ENCODE assay signal across 13 cellular contexts in the genomic region with DNA sequence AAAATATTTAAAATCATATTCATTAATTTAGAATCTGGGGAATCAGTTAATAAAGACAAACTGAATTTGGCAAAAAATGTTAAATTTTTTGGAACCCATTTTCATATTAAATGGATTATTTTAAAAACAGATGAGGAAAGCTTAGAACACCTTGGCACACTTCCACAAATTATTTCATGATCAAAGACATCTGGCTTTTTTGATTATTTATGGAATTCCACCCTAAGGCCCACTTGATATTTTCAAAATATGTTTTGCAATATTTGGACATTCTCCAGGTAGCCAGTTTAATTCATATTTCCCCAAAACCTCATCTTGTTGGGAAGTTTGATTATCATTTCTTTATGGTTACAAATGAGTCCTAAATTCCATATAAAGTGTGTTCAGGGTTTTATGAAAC.
DNase-seq lines count a peak whose midpoint lies in the region; TF ChIP-seq lines count a peak whose summit lies in the region.
"Had no signal": no experiment of that assay in that cellular context is flagged by ENCODE, and none has a peak within 500 bp of the region (broad histone marks: within the 10 kb centered on the region; RNA-seq: fewer than 3 reads in every experiment).

No MANE protein-coding gene starts in this region.

- no peaks in the 10 kb centered on the region for H3K36me3 ChIP-seq in SK-N-SH (replicated peaks in 1 of 2; ENCODE audit: control insufficient read depth in 1 of 2, insufficient read depth in 2 of 2, low read length in 1 of 2)
- no peaks in the 10 kb centered on the region for H3K36me3 ChIP-seq in GM23248 (ENCODE audit: low read depth)
- H3K36me3 ChIP-seq: BE2C had no signal

- in situ Hi-C loops in GM23248 (cut with MboI), result no loop called here

- TF ChIP-seq EP300 in SK-N-SH (IDR thresholded peaks at IDR 0.05; ENCODE audit: borderline replicate concordance in 1 of 2, low read depth in 1 of 2, low read length in 1 of 2), result 0 out of 4 replicates have a peak, but pooled peaks of 1 of the 2 experiments have one; percentile 38

- H3K27ac ChIP-seq in SK-N-SH (ENCODE audit: low read depth in 2 of 2, low read length in 1 of 2) (peak overlapping the region in 1 of 2 experiments; percentile 47; a peak in 1 of 4 replicates), GM23248 (no peak overlapping the region)
- H3K27ac ChIP-seq: A549, C4-2B had no signal

- H3K9ac ChIP-seq in SK-N-SH, result no peak overlapping the region
- H3K9ac ChIP-seq in GM23248, result no peak overlapping the region

- peaks cover 17 to 20% of the 10 kb centered on the region in 2 experiments; a peak in 3 of 4 replicates for H3K4me1 ChIP-seq in SK-N-SH (ENCODE audit: control insufficient read depth in 1 of 2, insufficient read depth in 2 of 2, low read depth in 1 of 2, low read length in 1 of 2)
- peaks cover 27% of the 10 kb centered on the region for H3K4me1 ChIP-seq in GM23248 (ENCODE audit: insufficient read depth)
- H3K4me1 ChIP-seq: BE2C had no signal

- POLR2A ChIA-PET in SK-N-SH (lab: Yijun Ruan, JAX), result no interaction called here

- CTCF ChIA-PET in SK-N-SH (lab: Yijun Ruan, JAX), result interaction anchor here (1.3 kb wide), 1 partner anchor 57 kb away, joined by 4 read pairs; no protein-coding TSS in a partner anchor

- H2AFZ ChIP-seq in SK-N-SH (ENCODE audit: low read depth), result no peak overlapping the region
- no peak overlapping the region for H2AFZ ChIP-seq in GM23248

- H3K4me3 ChIP-seq in SK-N-SH (ENCODE audit: low read depth in 2 of 2, low read length in 1 of 2) (no peak overlapping the region), fibroblast of the aortic adventitia (ENCODE audit: low read depth, low read length) (no peak overlapping the region), GM23248 (no peak overlapping the region)
- H3K4me3 ChIP-seq: A549 had no signal

- peak; percentile 10 for DNase-seq in HCEC 1CT
- no peak for DNase-seq in SK-N-SH
- DNase-seq in dedifferentiated amniotic fluid mesenchymal stem cell (ENCODE audit: extremely low spot score), result peak; percentile 31
- DNase-seq in fibroblast of the aortic adventitia (ENCODE audit: low read depth), result peak; percentile 53
- no peak for DNase-seq in EL
- DNase-seq in GM23248, result no peak
- no peak for DNase-seq in foreskin melanocyte
- DNase-seq: BE2C; CD4-positive, alpha-beta memory T cell; DMS79; IMR-90 had no signal

- H3K27me3 ChIP-seq in SK-N-SH (ENCODE audit: insufficient read depth) (no peaks in the 10 kb centered on the region), GM23248 (replicated peaks; ENCODE audit: insufficient read depth) (no peaks in the 10 kb centered on the region)
- H3K27me3 ChIP-seq: BE2C had no signal

- no peaks in the 10 kb centered on the region for H3K9me2 ChIP-seq in SK-N-SH
- no peaks in the 10 kb centered on the region for H3K9me2 ChIP-seq in GM23248 (ENCODE audit: insufficient read depth)

- no peaks in the 10 kb centered on the region; the same call in 1 of the 2 replicates for H3K9me3 ChIP-seq in SK-N-SH
- H3K9me3 ChIP-seq in GM23248 (ENCODE audit: low read depth), result no peaks in the 10 kb centered on the region

- H3K4me2 ChIP-seq in SK-N-SH (no peak overlapping the region), GM23248 (ENCODE audit: unreplicated experiment) (no peak overlapping the region)
- H3K4me2 ChIP-seq: A549 had no signal

- H3K79me2 ChIP-seq in SK-N-SH (ENCODE audit: insufficient read depth) (0 out of 2 replicates have a peak, but pooled peaks cover 3% of the 10 kb centered on the region), GM23248 (ENCODE audit: insufficient read depth) (no peaks in the 10 kb centered on the region)

- H4K20me1 ChIP-seq in SK-N-SH (ENCODE audit: insufficient read depth) (no peaks in the 10 kb centered on the region), GM23248 (ENCODE audit: insufficient read depth) (no peaks in the 10 kb centered on the region)

- TF ChIP-seq CTCF in SK-N-SH (IDR thresholded peaks at IDR 0.05) (no peak), fibroblast of the aortic adventitia (IDR thresholded peaks at IDR 0.05; ENCODE audit: insufficient read depth, low read length) (no peak)

- H3F3A ChIP-seq in SK-N-SH (replicated peaks; ENCODE audit: insufficient read depth) (peaks cover 11% of the 10 kb centered on the region), GM23248 (ENCODE audit: insufficient read depth) (peaks cover 13% of the 10 kb centered on the region; the same call in 1 of the 2 replicates)

- TF ChIP-seq RAD21 in SK-N-SH (IDR thresholded peaks at IDR 0.05; ENCODE audit: low read length), result no peak

TF ChIP-seq in SK-N-SH, 30 proteins besides CTCF, POLR2A, EP300 and RAD21 (continues in another document):
- TF ChIP-seq SMC3 (IDR thresholded peaks at IDR 0.05; ENCODE audit: low read depth, low read length), result no peak
- no peak for TF ChIP-seq GABPA (IDR thresholded peaks at IDR 0.05; ENCODE audit: low read depth)
- TF ChIP-seq NFIC (IDR thresholded peaks at IDR 0.05; ENCODE audit: borderline replicate concordance), result peak; percentile 22; the same call in 1 of the 2 replicates
- TF ChIP-seq, protein P1, sequence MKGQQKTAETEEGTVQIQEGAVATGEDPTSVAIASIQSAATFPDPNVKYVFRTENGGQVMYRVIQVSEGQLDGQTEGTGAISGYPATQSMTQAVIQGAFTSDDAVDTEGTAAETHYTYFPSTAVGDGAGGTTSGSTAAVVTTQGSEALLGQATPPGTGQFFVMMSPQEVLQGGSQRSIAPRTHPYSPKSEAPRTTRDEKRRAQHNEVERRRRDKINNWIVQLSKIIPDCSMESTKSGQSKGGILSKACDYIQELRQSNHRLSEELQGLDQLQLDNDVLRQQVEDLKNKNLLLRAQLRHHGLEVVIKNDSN (IDR thresholded peaks at IDR 0.05; ENCODE audit: borderline replicate concordance, low read depth), result no peak
- TF ChIP-seq RCOR1 (IDR thresholded peaks at IDR 0.05; ENCODE audit: low read length), result no peak
- no peak for TF ChIP-seq NRF1 (IDR thresholded peaks at IDR 0.05; ENCODE audit: low read depth, low read length)
- no peak for TF ChIP-seq GATA2 (CRISPR knock-in tag; IDR thresholded peaks at IDR 0.05)
- TF ChIP-seq FOXJ3 (CRISPR knock-in tag; IDR thresholded peaks at IDR 0.05), result no peak
- TF ChIP-seq, protein P2, sequence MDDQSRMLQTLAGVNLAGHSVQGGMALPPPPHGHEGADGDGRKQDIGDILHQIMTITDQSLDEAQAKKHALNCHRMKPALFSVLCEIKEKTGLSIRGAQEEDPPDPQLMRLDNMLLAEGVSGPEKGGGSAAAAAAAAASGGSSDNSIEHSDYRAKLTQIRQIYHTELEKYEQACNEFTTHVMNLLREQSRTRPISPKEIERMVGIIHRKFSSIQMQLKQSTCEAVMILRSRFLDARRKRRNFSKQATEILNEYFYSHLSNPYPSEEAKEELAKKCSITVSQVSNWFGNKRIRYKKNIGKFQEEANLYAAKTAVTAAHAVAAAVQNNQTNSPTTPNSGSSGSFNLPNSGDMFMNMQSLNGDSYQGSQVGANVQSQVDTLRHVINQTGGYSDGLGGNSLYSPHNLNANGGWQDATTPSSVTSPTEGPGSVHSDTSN (IDR thresholded peaks at IDR 0.05), result 0 out of 2 replicates have a peak, but pooled peaks have one; percentile 6
- no peak for TF ChIP-seq TEAD4 (IDR thresholded peaks at IDR 0.05; ENCODE audit: borderline replicate concordance, insufficient read depth)
- TF ChIP-seq, protein P3, sequence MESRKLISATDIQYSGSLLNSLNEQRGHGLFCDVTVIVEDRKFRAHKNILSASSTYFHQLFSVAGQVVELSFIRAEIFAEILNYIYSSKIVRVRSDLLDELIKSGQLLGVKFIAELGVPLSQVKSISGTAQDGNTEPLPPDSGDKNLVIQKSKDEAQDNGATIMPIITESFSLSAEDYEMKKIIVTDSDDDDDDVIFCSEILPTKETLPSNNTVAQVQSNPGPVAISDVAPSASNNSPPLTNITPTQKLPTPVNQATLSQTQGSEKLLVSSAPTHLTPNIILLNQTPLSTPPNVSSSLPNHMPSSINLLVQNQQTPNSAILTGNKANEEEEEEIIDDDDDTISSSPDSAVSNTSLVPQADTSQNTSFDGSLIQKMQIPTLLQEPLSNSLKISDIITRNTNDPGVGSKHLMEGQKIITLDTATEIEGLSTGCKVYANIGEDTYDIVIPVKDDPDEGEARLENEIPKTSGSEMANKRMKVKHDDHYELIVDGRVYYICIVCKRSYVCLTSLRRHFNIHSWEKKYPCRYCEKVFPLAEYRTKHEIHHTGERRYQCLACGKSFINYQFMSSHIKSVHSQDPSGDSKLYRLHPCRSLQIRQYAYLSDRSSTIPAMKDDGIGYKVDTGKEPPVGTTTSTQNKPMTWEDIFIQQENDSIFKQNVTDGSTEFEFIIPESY (IDR thresholded peaks at IDR 0.05; ENCODE audit: borderline replicate concordance, low read depth), result no peak
- TF ChIP-seq FOSL2 (IDR thresholded peaks at IDR 0.05; ENCODE audit: borderline replicate concordance, low read depth), result no peak
- no peak for TF ChIP-seq FOXM1 (IDR thresholded peaks at IDR 0.05; ENCODE audit: low read depth)
- no peak for TF ChIP-seq YY1 (IDR thresholded peaks at IDR 0.05; ENCODE audit: low read depth)
- TF ChIP-seq MXI1 (IDR thresholded peaks at IDR 0.05; ENCODE audit: low read depth, low read length), result no peak
- TF ChIP-seq ELF1 (IDR thresholded peaks at IDR 0.05), result no peak
- TF ChIP-seq, protein P4, sequence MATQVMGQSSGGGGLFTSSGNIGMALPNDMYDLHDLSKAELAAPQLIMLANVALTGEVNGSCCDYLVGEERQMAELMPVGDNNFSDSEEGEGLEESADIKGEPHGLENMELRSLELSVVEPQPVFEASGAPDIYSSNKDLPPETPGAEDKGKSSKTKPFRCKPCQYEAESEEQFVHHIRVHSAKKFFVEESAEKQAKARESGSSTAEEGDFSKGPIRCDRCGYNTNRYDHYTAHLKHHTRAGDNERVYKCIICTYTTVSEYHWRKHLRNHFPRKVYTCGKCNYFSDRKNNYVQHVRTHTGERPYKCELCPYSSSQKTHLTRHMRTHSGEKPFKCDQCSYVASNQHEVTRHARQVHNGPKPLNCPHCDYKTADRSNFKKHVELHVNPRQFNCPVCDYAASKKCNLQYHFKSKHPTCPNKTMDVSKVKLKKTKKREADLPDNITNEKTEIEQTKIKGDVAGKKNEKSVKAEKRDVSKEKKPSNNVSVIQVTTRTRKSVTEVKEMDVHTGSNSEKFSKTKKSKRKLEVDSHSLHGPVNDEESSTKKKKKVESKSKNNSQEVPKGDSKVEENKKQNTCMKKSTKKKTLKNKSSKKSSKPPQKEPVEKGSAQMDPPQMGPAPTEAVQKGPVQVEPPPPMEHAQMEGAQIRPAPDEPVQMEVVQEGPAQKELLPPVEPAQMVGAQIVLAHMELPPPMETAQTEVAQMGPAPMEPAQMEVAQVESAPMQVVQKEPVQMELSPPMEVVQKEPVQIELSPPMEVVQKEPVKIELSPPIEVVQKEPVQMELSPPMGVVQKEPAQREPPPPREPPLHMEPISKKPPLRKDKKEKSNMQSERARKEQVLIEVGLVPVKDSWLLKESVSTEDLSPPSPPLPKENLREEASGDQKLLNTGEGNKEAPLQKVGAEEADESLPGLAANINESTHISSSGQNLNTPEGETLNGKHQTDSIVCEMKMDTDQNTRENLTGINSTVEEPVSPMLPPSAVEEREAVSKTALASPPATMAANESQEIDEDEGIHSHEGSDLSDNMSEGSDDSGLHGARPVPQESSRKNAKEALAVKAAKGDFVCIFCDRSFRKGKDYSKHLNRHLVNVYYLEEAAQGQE (IDR thresholded peaks at IDR 0.05; ENCODE audit: low read depth, low read length), result no peak

Comparison
In these comparisons a context has a peak if more than half of its experiments do, and no peak if none do; other contexts are left out.
1. DNase-seq: peak in HCEC 1CT (single experiment), dedifferentiated amniotic fluid mesenchymal stem cell (single experiment) and fibroblast of the aortic adventitia (single experiment); none in SK-N-SH (single experiment), EL (single experiment), GM23248 (single experiment) and foreskin melanocyte (single experiment).